Comparison of ENCODE assay signal across 32 cellular contexts in the genomic region with DNA sequence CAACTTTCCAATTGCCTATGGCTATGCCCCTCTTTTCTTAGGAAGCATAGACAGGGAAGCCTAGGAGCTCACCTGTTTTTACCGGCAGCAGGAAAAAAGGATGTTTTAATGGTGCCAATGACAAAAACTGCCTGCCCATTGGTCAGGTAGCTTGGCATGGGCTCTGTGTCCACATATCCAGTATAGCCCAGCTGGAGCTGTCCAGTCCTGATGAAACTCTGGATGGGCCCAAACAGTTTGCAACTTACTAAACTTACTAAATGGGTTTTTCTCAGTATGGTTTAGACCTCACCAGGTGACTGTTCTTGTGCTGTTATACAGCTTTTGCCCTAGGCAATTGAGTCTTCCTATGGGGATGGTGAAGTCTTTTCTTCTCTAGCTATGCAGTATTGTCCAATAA.
DNase-seq lines count a peak whose midpoint lies in the region; ATAC-seq, FAIRE-seq and TF ChIP-seq lines count a peak whose summit lies in the region.
"Had no signal": no experiment of that assay in that cellular context is flagged by ENCODE, and none has a peak within 500 bp of the region (broad histone marks: within the 10 kb centered on the region; RNA-seq: fewer than 3 reads in every experiment).

No MANE protein-coding gene starts in this region.

- WGBS in liver = 95% methylated on average over 1 of the region's 1 CpG
- WGBS in HepG2 (ENCODE audit: low lambda C conversion rate) = no CpG with 5 or more reads among the region's 1 CpG
- 17% methylated on average over 1 of the region's 1 CpG for WGBS in A549 (ENCODE audit: missing lambda C conversion rate)

- no peak for FAIRE-seq in HepG2 (lab: Jason Lieb, UNC)
- no peak for FAIRE-seq in A549 (lab: Jason Lieb, UNC)
- FAIRE-seq: A204.1, D721Med had no signal

- H3K9me3 ChIP-seq in liver (ENCODE audit: control insufficient read depth in 4 of 4, low read length in 3 of 4) (peaks cover 0 to 2% (median 0%) of the 10 kb centered on the region in 4 donors), HepG2 (ENCODE audit: low read length) (peaks cover 85% of the 10 kb centered on the region), A549 (no peaks in the 10 kb centered on the region)
- H3K9me3 ChIP-seq: BE2C, Caco-2 had no signal

- in situ Hi-C loops in HepG2 (cut with HindIII; ENCODE audit: extremely low pct_ligation_motif_present, low pct_unique_long_range_greater_than_20kb) = no loop called here

- H3K9ac ChIP-seq in liver (ENCODE audit: low read depth in 1 of 2, low read length in 2 of 2) (no peak overlapping the region), HepG2 (ENCODE audit: insufficient read depth, low read depth, low read length) (no peak overlapping the region)
- H3K9ac ChIP-seq: BLaER1; BLaER1 treated with 17β-estradiol and CSF1 and Interleukin-3, amounts not matched to agents 10 nM and 100 nM had no signal

- POLR2A ChIA-PET in HepG2 (lab: Yijun Ruan, JAX) = no interaction called here
- POLR2A ChIA-PET in A549 (lab: Yijun Ruan, JAX) = no interaction called here

- H3K36me3 ChIP-seq in liver (ENCODE audit: control insufficient read depth in 4 of 4, insufficient read depth in 3 of 4, low read depth in 1 of 4, low read length in 3 of 4) = no peaks in the 10 kb centered on the region
- no peaks in the 10 kb centered on the region for H3K36me3 ChIP-seq in HepG2 (replicated peaks in 1 of 2; ENCODE audit: control insufficient read depth in 1 of 2, insufficient read depth in 2 of 2, low read length in 2 of 2)
- H3K36me3 ChIP-seq: BE2C; BLaER1; BLaER1 treated with 17β-estradiol and CSF1 and Interleukin-3, amounts not matched to agents 10 nM and 100 nM had no signal

- H3K4me2 ChIP-seq in HepG2 (ENCODE audit: low read depth, low read length) (no peak overlapping the region), A549 (no peak overlapping the region)
- H3K4me2 ChIP-seq: BLaER1; BLaER1 treated with 17β-estradiol and CSF1 and Interleukin-3, amounts not matched to agents 10 nM and 100 nM had no signal

- H3K27me3 ChIP-seq in liver (ENCODE audit: control insufficient read depth in 4 of 4, insufficient read depth in 4 of 4, low read length in 3 of 4) (no peaks in the 10 kb centered on the region), HepG2 (ENCODE audit: control insufficient read depth in 1 of 2, insufficient read depth in 2 of 2, low read length in 2 of 2) (no peaks in the 10 kb centered on the region)
- H3K27me3 ChIP-seq: BE2C; BLaER1; BLaER1 treated with 17β-estradiol and CSF1 and Interleukin-3, amounts not matched to agents 10 nM and 100 nM had no signal

- H4K20me1 ChIP-seq in HepG2 (ENCODE audit: insufficient read depth, low read length) = no peaks in the 10 kb centered on the region
- H4K20me1 ChIP-seq: BLaER1; BLaER1 treated with 17β-estradiol and CSF1 and Interleukin-3, amounts not matched to agents 10 nM and 100 nM had no signal

- TF ChIP-seq EP300 in HepG2 (IDR thresholded peaks at IDR 0.05; ENCODE audit: low read depth in 2 of 2, low read length in 2 of 2) (no peak), HepG2 (CRISPR knock-in tag; IDR thresholded peaks at IDR 0.05; ENCODE audit: borderline replicate concordance) (no peak), A549 (IDR thresholded peaks at IDR 0.05) (no peak), Ishikawa (IDR thresholded peaks at IDR 0.05; ENCODE audit: borderline replicate concordance) (no peak)

- H2AFZ ChIP-seq in HepG2 (ENCODE audit: low read length) = no peak overlapping the region

- no peak for TF ChIP-seq POLR2A in HepG2 (IDR thresholded peaks at IDR 0.05; ENCODE audit: insufficient read depth in 1 of 2, low read depth in 2 of 2, low read length in 2 of 2)
- TF ChIP-seq POLR2A in A549 (IDR thresholded peaks at IDR 0.05; ENCODE audit: low read length) = no peak

- CTCF ChIA-PET in HepG2 (lab: Yijun Ruan, JAX; ENCODE audit: low intra/inter-chr PET ratio, low total read pairs) (no interaction called here), A549 (lab: Yijun Ruan, JAX) (no interaction called here)

- H3K4me3 ChIP-seq in liver (ENCODE audit: low read depth in 1 of 3, low read length in 3 of 3) (no peak overlapping the region), HepG2 (replicated peaks in 1 of 3; ENCODE audit: insufficient read depth in 1 of 3, low read depth in 2 of 3, low read length in 3 of 3) (no peak overlapping the region), A549 (no peak overlapping the region)
- H3K4me3 ChIP-seq: BLaER1; BLaER1 treated with 17β-estradiol and CSF1 and Interleukin-3, amounts not matched to agents 10 nM and 100 nM had no signal

- ATAC-seq in HepG2 (no peak), A549 (no peak)
- ATAC-seq: CD8-positive, alpha-beta T cell had no signal

- no TSS peak for BruUV-seq in HepG2 (replicated peaks; lab: Mats Ljungman, UMichigan)

- DNase-seq in HepG2 (ENCODE audit: low spot score) (no peak), A549 (ENCODE audit: low read depth in 1 of 2, low spot score in 1 of 2) (no peak), GM20000 (ENCODE audit: low spot score) (no peak)
- no peak for DNase-seq in stimulated activated CD4-positive, alpha-beta T cell treated with anti-CD3 and anti-CD28 coated beads, Interleukin-4, amount 100 ng/mL, for 4 hours
- DNase-seq: 8988T; ACHN; AML-193; BE2C; C1 segment of cervical spinal cord; Caco-2; Calu3; CD4-positive, alpha-beta memory T cell; CD4-positive, alpha-beta T cell; CD4-positive, CD25-positive, alpha-beta regulatory T cell; CD8-positive, alpha-beta memory T cell; CD8-positive, alpha-beta T cell; COR-L47; DMS 273 treated with DMSO at 0.1 percent for 48 hours; DMS153; DMS53; DMS79; DMS79 treated with DMSO at 0.1 percent for 48 hours; DND-41; EL had no signal

- TF ChIP-seq CTCF in liver (IDR thresholded peaks at IDR 0.05; ENCODE audit: low read depth, low read length, missing input control) (no peak), HepG2 (CRISPR knock-in tag; IDR thresholded peaks at IDR 0.05) (no peak), A549 (IDR thresholded peaks at IDR 0.05) (no peak), GM20000 (IDR thresholded peaks at IDR 0.05; ENCODE audit: extremely low read depth, missing control alignments) (no peak)

- no peaks in the 10 kb centered on the region for H3K4me1 ChIP-seq in liver (ENCODE audit: control insufficient read depth in 4 of 4, insufficient read depth in 4 of 4, low read length in 3 of 4)
- H3K4me1 ChIP-seq in HepG2 (ENCODE audit: insufficient read depth, low read length) = no peaks in the 10 kb centered on the region
- no peaks in the 10 kb centered on the region for H3K4me1 ChIP-seq in A549
- H3K4me1 ChIP-seq: BE2C, BLaER1, Caco-2 had no signal

- H3K27ac ChIP-seq in liver (ENCODE audit: low read depth in 1 of 2, low read length in 2 of 2) (no peak overlapping the region), HepG2 (ENCODE audit: extremely low read length, insufficient read depth, low read length) (no peak overlapping the region), A549 (no peak overlapping the region)
- H3K27ac ChIP-seq: 22Rv1; BLaER1; BLaER1 treated with 17β-estradiol and CSF1 and Interleukin-3, amounts not matched to agents 10 nM and 100 nM; C4-2B had no signal

- no peak for TF ChIP-seq RAD21 in liver (IDR thresholded peaks at IDR 0.05)
- no peak for TF ChIP-seq RAD21 in HepG2 (CRISPR knock-in tag; IDR thresholded peaks at IDR 0.05)
- no peak for TF ChIP-seq RAD21 in A549 (conservative IDR thresholded peaks at IDR 0.05 in 1 of 2, IDR thresholded peaks at IDR 0.05 in 1 of 2)
- TF ChIP-seq RAD21 in Ishikawa (IDR thresholded peaks at IDR 0.05; ENCODE audit: low read depth) = no peak

- intact Hi-C loops in HepG2 (cut with micrococcal nuclease; ENCODE audit: unreplicated experiment) = no loop called here

- peaks cover 4% of the 10 kb centered on the region for H3K79me2 ChIP-seq in HepG2 (ENCODE audit: insufficient read depth, low read length)

TF ChIP-seq in Ishikawa, 13 proteins besides CTCF, POLR2A, EP300 and RAD21:
- TF ChIP-seq, protein P1, sequence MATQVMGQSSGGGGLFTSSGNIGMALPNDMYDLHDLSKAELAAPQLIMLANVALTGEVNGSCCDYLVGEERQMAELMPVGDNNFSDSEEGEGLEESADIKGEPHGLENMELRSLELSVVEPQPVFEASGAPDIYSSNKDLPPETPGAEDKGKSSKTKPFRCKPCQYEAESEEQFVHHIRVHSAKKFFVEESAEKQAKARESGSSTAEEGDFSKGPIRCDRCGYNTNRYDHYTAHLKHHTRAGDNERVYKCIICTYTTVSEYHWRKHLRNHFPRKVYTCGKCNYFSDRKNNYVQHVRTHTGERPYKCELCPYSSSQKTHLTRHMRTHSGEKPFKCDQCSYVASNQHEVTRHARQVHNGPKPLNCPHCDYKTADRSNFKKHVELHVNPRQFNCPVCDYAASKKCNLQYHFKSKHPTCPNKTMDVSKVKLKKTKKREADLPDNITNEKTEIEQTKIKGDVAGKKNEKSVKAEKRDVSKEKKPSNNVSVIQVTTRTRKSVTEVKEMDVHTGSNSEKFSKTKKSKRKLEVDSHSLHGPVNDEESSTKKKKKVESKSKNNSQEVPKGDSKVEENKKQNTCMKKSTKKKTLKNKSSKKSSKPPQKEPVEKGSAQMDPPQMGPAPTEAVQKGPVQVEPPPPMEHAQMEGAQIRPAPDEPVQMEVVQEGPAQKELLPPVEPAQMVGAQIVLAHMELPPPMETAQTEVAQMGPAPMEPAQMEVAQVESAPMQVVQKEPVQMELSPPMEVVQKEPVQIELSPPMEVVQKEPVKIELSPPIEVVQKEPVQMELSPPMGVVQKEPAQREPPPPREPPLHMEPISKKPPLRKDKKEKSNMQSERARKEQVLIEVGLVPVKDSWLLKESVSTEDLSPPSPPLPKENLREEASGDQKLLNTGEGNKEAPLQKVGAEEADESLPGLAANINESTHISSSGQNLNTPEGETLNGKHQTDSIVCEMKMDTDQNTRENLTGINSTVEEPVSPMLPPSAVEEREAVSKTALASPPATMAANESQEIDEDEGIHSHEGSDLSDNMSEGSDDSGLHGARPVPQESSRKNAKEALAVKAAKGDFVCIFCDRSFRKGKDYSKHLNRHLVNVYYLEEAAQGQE (IDR thresholded peaks at IDR 0.05; ENCODE audit: low read depth) = peak; percentile 67
- TF ChIP-seq ZBTB7A (IDR thresholded peaks at IDR 0.05; ENCODE audit: low read depth) = no peak
